Comparison of ENCODE assay signal across 9 cellular contexts in genomic region chr1:109821221-109821669, GRCh38. TPM values are rescaled to one million over a fixed set of nuclear protein-coding genes. Genes with fewer than 3 reads are reported as not detected.
DNase-seq lines count a peak whose midpoint lies in the region; ATAC-seq and TF ChIP-seq lines count a peak whose summit lies in the region.
"Had no signal": no experiment of that assay in that cellular context is flagged by ENCODE, and none has a peak within 500 bp of the region (broad histone marks: within the 10 kb centered on the region; RNA-seq: fewer than 3 reads in every experiment).

No MANE protein-coding gene starts in this region.

- POLR2A ChIA-PET in PC-3 (lab: Charles Lee; ENCODE audit: unreplicated experiment) = no interaction called here

- no peak for TF ChIP-seq CTCF in PC-3 (conservative IDR thresholded peaks at IDR 0.05; ENCODE audit: low read depth, low read length)
- TF ChIP-seq CTCF in omental fat pad (IDR thresholded peaks at IDR 0.05) = no peak

- BruUV-seq in PC-3 (replicated peaks; lab: Mats Ljungman, UMichigan) = no TSS peak

- H2AFZ ChIP-seq in PC-3 (ENCODE audit: low read length) = peak overlapping the region; percentile 44; the same call in 1 of the 2 replicates

- intact Hi-C loops in PC-3 (cut with micrococcal nuclease) = no loop called here

- H3K9me3 ChIP-seq in PC-3 (ENCODE audit: low read length) = no peaks in the 10 kb centered on the region

- no peak overlapping the region for H3K4me3 ChIP-seq in PC-3 (ENCODE audit: low read length)

- H3K4me2 ChIP-seq in PC-3 (ENCODE audit: low read length) = no peak overlapping the region

- 0 out of 2 replicates have a peak overlapping the region, but pooled peaks have one; percentile 7 for H3K27ac ChIP-seq in PC-3 (ENCODE audit: low read length)

- TF ChIP-seq POLR2A in GM18505 (IDR thresholded peaks at IDR 0.05; ENCODE audit: borderline replicate concordance, extremely low read depth, insufficient read depth, insufficient read length) = no peak

- peak; percentile 78 for ATAC-seq in PC-3
- peak; percentile 86 for ATAC-seq in omental fat pad (ENCODE audit: low FRiP score)
- ATAC-seq in GM18505 (IDR thresholded peaks at IDR 0.05; ENCODE audit: unreplicated experiment) = no peak
- no peak for ATAC-seq in GM21390 (IDR thresholded peaks at IDR 0.05; ENCODE audit: unreplicated experiment)
- no peak for ATAC-seq in GM18909 (IDR thresholded peaks at IDR 0.05; ENCODE audit: poor library complexity, unreplicated experiment)

- H4K20me1 ChIP-seq in PC-3 (ENCODE audit: low read length) = no peaks in the 10 kb centered on the region

- DNase-seq in ELR (ENCODE audit: low read depth) = peak; percentile 94
- DNase-seq in PC-3 = peak; percentile 81
- DNase-seq in dermis blood vessel endothelial cell = peak; percentile 73
- peak; percentile 60 for DNase-seq in omental fat pad (ENCODE audit: low spot score)
- DNase-seq in cerebellum (ENCODE audit: low spot score) = no peak

- H3F3A ChIP-seq in PC-3 (ENCODE audit: low read length, unreplicated experiment) = no peaks in the 10 kb centered on the region

- H3K79me2 ChIP-seq in PC-3 (ENCODE audit: low read length) = no peaks in the 10 kb centered on the region

- no peaks in the 10 kb centered on the region for H3K36me3 ChIP-seq in PC-3 (ENCODE audit: low read depth, low read length)

- H3K9ac ChIP-seq in PC-3 (ENCODE audit: low read length) = no peak overlapping the region

- CTCF ChIA-PET in PC-3 (lab: Charles Lee) = interaction anchor here (1.0 kb wide), 1 partner anchor 163 kb away, joined by 3 read pairs; the partner anchor contains the start of gene AHCYL1

- H3K9me2 ChIP-seq in PC-3 (replicated peaks; ENCODE audit: low read length) = no peaks in the 10 kb centered on the region

- no peaks in the 10 kb centered on the region for H3K27me3 ChIP-seq in PC-3 (ENCODE audit: low read length)

- H3K4me1 ChIP-seq in PC-3 (ENCODE audit: insufficient read depth, low read length) = peaks cover 34% of the 10 kb centered on the region

RNA-seq across cellular contexts. Expression of gene EPS8L3, which starts 57.5 kb away (rescaled TPM):
- total RNA-seq in PC-3 (2014; rRNA removed) (not detected in 2 replicates), dermis blood vessel endothelial cell (not detected in 2 replicates), omental fat pad (not detected), cerebellum (not detected)
- total RNA-seq: temporal lobe had no signal

Comparison
In these comparisons a context has a peak if more than half of its experiments do, and no peak if none do; other contexts are left out.
1. ATAC-seq: peak in PC-3 (single experiment) and omental fat pad (single experiment); none in GM18505 (single experiment), GM21390 (single experiment) and GM18909 (single experiment).